Comparison of ENCODE assay signal across 16 cellular contexts in the genomic region with DNA sequence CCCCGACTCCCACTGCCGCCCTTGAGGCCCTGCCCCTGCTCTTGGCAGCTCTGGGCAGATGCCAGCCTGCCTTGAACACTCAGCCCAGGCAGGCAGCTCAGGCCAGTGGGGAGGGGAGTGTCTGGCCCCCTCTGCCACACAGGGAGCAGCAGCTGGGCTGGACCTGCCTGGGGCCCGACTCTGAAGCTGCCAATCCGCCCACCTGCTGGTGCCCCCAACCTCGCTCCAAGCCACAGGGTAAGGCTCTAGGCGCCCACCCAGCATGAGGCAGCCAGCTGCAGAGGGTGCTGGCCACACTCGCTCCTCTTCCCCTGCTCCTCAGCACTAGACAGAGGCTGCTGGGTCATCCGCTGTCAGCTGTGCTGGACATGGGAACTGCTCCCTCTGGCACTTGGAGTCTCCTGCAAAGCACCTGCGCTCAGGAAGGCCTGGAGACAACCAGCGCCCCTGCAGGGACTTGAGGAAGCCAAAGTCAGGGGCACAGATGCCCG. TPM values are rescaled to one million over a fixed set of nuclear protein-coding genes. Genes with fewer than 3 reads are reported as not detected.
A peak's percentile ranks its signal among the peaks of the same experiment; 100 is the strongest.
DNase-seq lines count a peak whose midpoint lies in the region; ATAC-seq, FAIRE-seq and TF ChIP-seq lines count a peak whose summit lies in the region.
"Had no signal": no experiment of that assay in that cellular context is flagged by ENCODE, and none has a peak within 500 bp of the region (broad histone marks: within the 10 kb centered on the region; RNA-seq: fewer than 3 reads in every experiment).

No MANE protein-coding gene starts in this region.

- CTCF ChIA-PET in HEK293 (lab: Yijun Ruan, JAX) (no interaction called here), K562 (lab: Yijun Ruan, JAX; ENCODE audit: low intra/inter-chr PET ratio) (no interaction called here)

- H4K20me1 ChIP-seq in BLaER1 treated with 17β-estradiol and CSF1 and Interleukin-3, amounts not matched to agents 10 nM and 100 nM: peaks cover 0 to 86% (median 58%) of the 10 kb centered on the region in 11 experiments; a peak in 19 of 22 replicates
- H4K20me1 ChIP-seq in K562 (replicated peaks; ENCODE audit: control insufficient read depth, insufficient read depth, low read length) (peaks cover 12% of the 10 kb centered on the region; the same call in 1 of the 2 replicates), neural progenitor cell (ENCODE audit: low read depth) (peaks cover 7% of the 10 kb centered on the region)

- no peak overlapping the region for H3K27ac ChIP-seq in BLaER1 treated with 17β-estradiol and CSF1 and Interleukin-3, amounts not matched to agents 10 nM and 100 nM
- no peak overlapping the region for H3K27ac ChIP-seq in HEK293 (ENCODE audit: extremely low read depth, low read depth, low read length)
- no peak overlapping the region for H3K27ac ChIP-seq in K562 (ENCODE audit: extremely low read depth, low read depth, low read length)
- H3K27ac ChIP-seq in neural progenitor cell: no peak overlapping the region
- H3K27ac ChIP-seq: parathyroid adenoma had no signal

- H3K79me2 ChIP-seq in K562 (ENCODE audit: control insufficient read depth, insufficient read depth, low read length) (no peaks in the 10 kb centered on the region), neural progenitor cell (ENCODE audit: low read depth) (no peaks in the 10 kb centered on the region)
- H3K79me2 ChIP-seq: parathyroid adenoma had no signal

- H3K27ac Mint-ChIP-seq in neural progenitor cell: peak overlapping the region; percentile 29
- H3K27ac Mint-ChIP-seq: mesothelial cell of epicardium, type B pancreatic cell had no signal

- H3F3A ChIP-seq in neural progenitor cell (ENCODE audit: low read depth): no peaks in the 10 kb centered on the region

- in situ Hi-C loops in K562 (cut with MboI): no loop called here

- no peaks in the 10 kb centered on the region for H3K36me3 Mint-ChIP-seq in neural progenitor cell
- H3K36me3 Mint-ChIP-seq: mesothelial cell of epicardium, type B pancreatic cell had no signal

- no peak for TF ChIP-seq POLR2A in K562 (conservative IDR thresholded peaks at IDR 0.05)

- no peaks in the 10 kb centered on the region for H3K9me3 Mint-ChIP-seq in neural progenitor cell
- H3K9me3 Mint-ChIP-seq: CD4-positive, alpha-beta memory T cell; mesothelial cell of epicardium; type B pancreatic cell had no signal

- H3K4me3 Mint-ChIP-seq in neural progenitor cell: no peak overlapping the region
- H3K4me3 Mint-ChIP-seq: CD4-positive, alpha-beta memory T cell; mesothelial cell of epicardium; type B pancreatic cell had no signal

- TF ChIP-seq CTCF in HEK293 (tag by site-specific recombination; IDR thresholded peaks at IDR 0.05) (no peak), K562 (IDR thresholded peaks at IDR 0.05 in 2 of 3, conservative IDR thresholded peaks at IDR 0.05 in 1 of 3; ENCODE audit: insufficient read depth in 2 of 3, low read depth in 1 of 3, low read length in 3 of 3) (no peak), neural progenitor cell (IDR thresholded peaks at IDR 0.05) (no peak)

- peaks cover 26 to 95% (median 82%) of the 10 kb centered on the region in 10 experiments for H3K4me1 ChIP-seq in BLaER1 treated with 17β-estradiol and CSF1 and Interleukin-3, amounts not matched to agents 10 nM and 100 nM
- H3K4me1 ChIP-seq in HEK293 (ENCODE audit: control insufficient read depth, insufficient read depth, low read length) (no peaks in the 10 kb centered on the region), K562 (replicated peaks in 1 of 2; ENCODE audit: control insufficient read depth in 2 of 2, insufficient read depth in 2 of 2, low read length in 2 of 2) (peaks cover 0 to 65% of the 10 kb centered on the region in 2 experiments; a peak in 2 of 5 replicates), neural progenitor cell (peaks cover 13% of the 10 kb centered on the region)

- intact Hi-C loops in K562 (cut with micrococcal nuclease): no loop called here

- H3K27me3 Mint-ChIP-seq in neural progenitor cell (ENCODE audit: insufficient read depth, low read depth): peaks cover 3% of the 10 kb centered on the region
- H3K27me3 Mint-ChIP-seq: type B pancreatic cell had no signal

- POLR2A ChIA-PET in HEK293 (lab: Yijun Ruan, JAX): no interaction called here
- POLR2A ChIA-PET in K562 (lab: Yijun Ruan, JAX): interaction anchor here (1.0 kb wide), 1 partner anchor 42 kb away, joined by 3 read pairs; no protein-coding TSS in a partner anchor

- H3K9me1 ChIP-seq in K562 (ENCODE audit: control insufficient read depth, insufficient read depth, low read length): no peaks in the 10 kb centered on the region

- WGBS in K562 (ENCODE audit: insufficient coverage, low coverage, missing lambda C conversion rate): 17% methylated on average over 9 of the region's 11 CpGs

- no peak for DNase-seq in K562 (ENCODE audit: extremely low read depth in 1 of 4, low spot score in 3 of 4)
- no peak for DNase-seq in neural progenitor cell (ENCODE audit: low spot score)
- DNase-seq: activated CD8-positive, alpha-beta memory T cell treated with anti-CD3 and anti-CD28 coated beads for 24 hours; activated gamma-delta T cell treated with Interleukin-2 at 50 U/mL for 16 hours; NCI-H774; stimulated activated CD4-positive, alpha-beta T cell treated with anti-CD3 and anti-CD28 coated beads, Interleukin-15, amount 100 ng/mL, for 24 hours had no signal

- peak overlapping the region in 9 of 11 experiments; percentile 31 to 82 (median 65); a peak in 15 of 22 replicates for H3K4me2 ChIP-seq in BLaER1 treated with 17β-estradiol and CSF1 and Interleukin-3, amounts not matched to agents 10 nM and 100 nM
- H3K4me2 ChIP-seq in K562 (ENCODE audit: insufficient read depth, low read length) (no peak overlapping the region), neural progenitor cell (no peak overlapping the region)

- peaks cover 8% of the 10 kb centered on the region for H3K4me1 Mint-ChIP-seq in neural progenitor cell
- H3K4me1 Mint-ChIP-seq: mesothelial cell of epicardium had no signal

- H3K36me3 ChIP-seq in BLaER1 treated with 17β-estradiol and CSF1 and Interleukin-3, amounts not matched to agents 10 nM and 100 nM: peaks cover 12 to 19% (median 13%) of the 10 kb centered on the region in 11 experiments; a peak in 18 of 22 replicates
- H3K36me3 ChIP-seq in HEK293 (ENCODE audit: control insufficient read depth in 2 of 2, insufficient read depth in 1 of 2, low read length in 2 of 2) (peaks cover 0 to 7% of the 10 kb centered on the region in 2 experiments; a peak in 1 of 3 replicates), K562 (ENCODE audit: control insufficient read depth, insufficient read depth, low read length) (no peaks in the 10 kb centered on the region; the same call in 2 of the 3 replicates), neural progenitor cell (no peaks in the 10 kb centered on the region)
- H3K36me3 ChIP-seq: breast epithelium had no signal

- H3K4me3 ChIP-seq in BLaER1 treated with 17β-estradiol and CSF1 and Interleukin-3, amounts not matched to agents 10 nM and 100 nM: no peak overlapping the region
- H3K4me3 ChIP-seq in HEK293 (ENCODE audit: low read depth, low read length) (no peak overlapping the region), K562 (no peak overlapping the region), neural progenitor cell (no peak overlapping the region)
- H3K4me3 ChIP-seq: breast epithelium had no signal

- peak overlapping the region in 1 of 11 experiments; percentile 24; a peak in 1 of 22 replicates for H3K9ac ChIP-seq in BLaER1 treated with 17β-estradiol and CSF1 and Interleukin-3, amounts not matched to agents 10 nM and 100 nM
- H3K9ac ChIP-seq in K562 (ENCODE audit: insufficient read depth in 1 of 2, low read depth in 2 of 2, low read length in 2 of 2) (0 out of 4 replicates have a peak overlapping the region, but pooled peaks of 1 of the 2 experiments have one; percentile 9), neural progenitor cell (no peak overlapping the region)
- H3K9ac ChIP-seq: parathyroid adenoma had no signal

- no TSS peak for BruUV-seq in K562 (replicated peaks; lab: Mats Ljungman, UMichigan)

- FAIRE-seq in K562 (lab: Jason Lieb, UNC): no peak

- no peak for ATAC-seq in K562
- ATAC-seq in HG02885 (IDR thresholded peaks at IDR 0.05; ENCODE audit: poor library complexity, unreplicated experiment): no peak
- ATAC-seq in GM21526 (IDR thresholded peaks at IDR 0.05; ENCODE audit: low FRiP score, unreplicated experiment): no peak
- ATAC-seq in HG02678 (IDR thresholded peaks at IDR 0.05; ENCODE audit: unreplicated experiment): no peak

- H3K9me3 ChIP-seq in BLaER1 treated with 17β-estradiol and CSF1 and Interleukin-3, amounts not matched to agents 10 nM and 100 nM (replicated peaks in 1 of 11): no peaks in the 10 kb centered on the region
- no peaks in the 10 kb centered on the region for H3K9me3 ChIP-seq in HEK293 (ENCODE audit: control insufficient read depth, insufficient read depth, low read depth, low read length)
- H3K9me3 ChIP-seq in K562 (replicated peaks; ENCODE audit: control insufficient read depth, insufficient read depth, low read depth, low read length): no peaks in the 10 kb centered on the region
- H3K9me3 ChIP-seq in neural progenitor cell (ENCODE audit: low read depth): no peaks in the 10 kb centered on the region
- H3K9me3 ChIP-seq: breast epithelium had no signal

- H3K27me3 ChIP-seq in BLaER1 treated with 17β-estradiol and CSF1 and Interleukin-3, amounts not matched to agents 10 nM and 100 nM: peaks cover 0 to 21% (median 0%) of the 10 kb centered on the region in 11 experiments; a peak in 4 of 22 replicates
- H3K27me3 ChIP-seq in K562 (ENCODE audit: control insufficient read depth in 2 of 2, insufficient read depth in 2 of 2, low read length in 2 of 2) (peaks cover 0 to 5% of the 10 kb centered on the region in 2 experiments; a peak in 1 of 5 replicates), neural progenitor cell (no peaks in the 10 kb centered on the region)

- TF ChIP-seq EP300 in K562 (IDR thresholded peaks at IDR 0.05; ENCODE audit: low read length): no peak

- no peak overlapping the region for H2AFZ ChIP-seq in K562 (ENCODE audit: low read depth, low read length)
- H2AFZ ChIP-seq in neural progenitor cell (replicated peaks): no peak overlapping the region
- H2AFZ ChIP-seq: parathyroid adenoma had no signal

- TF ChIP-seq RAD21 in K562 (CRISPR knock-in tag; conservative IDR thresholded peaks at IDR 0.05 in 1 of 2, IDR thresholded peaks at IDR 0.05 in 1 of 2): no peak

RNA-seq across cellular contexts. Expression of a gene that starts 24.7 kb away (rescaled TPM):
- total RNA-seq in K562 (2011; cell fraction: chromatin; rRNA removed; ENCODE audit: low replicate concordance): 7.5 and 26.6 TPM in 2 replicates
- total RNA-seq in K562 (2011; cell fraction: nucleolus; rRNA removed): 23.2 and 26.8 TPM in 2 replicates
- total RNA-seq in K562 (2011; cell fraction: nucleoplasm; rRNA removed): 10.1 and 13.7 TPM in 2 replicates
- 12.3 and 13.2 TPM in 2 replicates for total RNA-seq in K562 (2014; rRNA removed)
- 1.7 and 2.1 TPM in 2 replicates for total RNA-seq in K562 (2014; rRNA removed; fragmentation: Illumina TruSeq; extraction: Trizol)
- total RNA-seq in K562 (2015; rRNA removed; fragmentation: Illumina TruSeq; extraction: Trizol): 11.7 and 11.9 TPM in 2 replicates
- total RNA-seq in K562 (2021): 15.7 and 16.3 TPM in 2 replicates
- polyA plus RNA-seq in K562 (2011; rRNA removed): 8.3 and 10.6 TPM in 2 replicates
- polyA plus RNA-seq in K562 (2011; cell fraction: cytosol; rRNA removed): 10.6 and 23.4 TPM in 2 replicates
- polyA plus RNA-seq in K562 (2011; cell fraction: nucleus; rRNA removed): 16.5 and 26.6 TPM in 2 replicates
- 20.4 and 28.6 TPM in 2 replicates for polyA plus RNA-seq in K562 (2012)
- polyA plus RNA-seq in K562 (2014; fragmentation: Illumina TruSeq; extraction: Trizol): 3.1 and 6.4 TPM in 2 replicates
- polyA plus RNA-seq in K562 (2014; fragmentation: Nextera tagmentation; extraction: Ambion mirVana): under 1 TPM; 0.14 to 0.85 TPM
- polyA plus RNA-seq in K562 (2014; rRNA removed): 8.2 and 14.5 TPM in 2 replicates
- polyA minus RNA-seq in K562 (2011; rRNA and poly(A)+ RNA removed): 1.1 and 2.3 TPM in 2 replicates
- polyA minus RNA-seq in K562 (2011; cell fraction: cytosol; rRNA and poly(A)+ RNA removed): 3.7 and 9.5 TPM in 2 replicates
- 2.7 and 3.6 TPM in 2 replicates for polyA minus RNA-seq in K562 (2011; cell fraction: nucleus; rRNA and poly(A)+ RNA removed)
- total RNA-seq in neural progenitor cell (ENCODE audit: low replicate concordance): 5.5 and 27.0 TPM in 2 replicates

RNA-seq across cellular contexts. Expression of a gene that starts 37.2 kb away (rescaled TPM):
- 61.3 and 185 TPM in 2 replicates for total RNA-seq in K562 (2011; cell fraction: chromatin; rRNA removed; ENCODE audit: low replicate concordance)
- total RNA-seq in K562 (2011; cell fraction: nucleolus; rRNA removed): 142 and 150 TPM in 2 replicates
- 67.6 and 76.6 TPM in 2 replicates for total RNA-seq in K562 (2011; cell fraction: nucleoplasm; rRNA removed)
- 20.1 and 22.8 TPM in 2 replicates for total RNA-seq in K562 (2014; rRNA removed)
- 2.4 and 3.3 TPM in 2 replicates for total RNA-seq in K562 (2014; rRNA removed; fragmentation: Illumina TruSeq; extraction: Trizol)
- total RNA-seq in K562 (2015; rRNA removed; fragmentation: Illumina TruSeq; extraction: Trizol): 10.5 and 10.7 TPM in 2 replicates
- total RNA-seq in K562 (2021): 43.4 and 48.4 TPM in 2 replicates
- polyA plus RNA-seq in K562 (2011; rRNA removed): 8.6 and 12.1 TPM in 2 replicates
- 10.2 and 16.7 TPM in 2 replicates for polyA plus RNA-seq in K562 (2011; cell fraction: cytosol; rRNA removed)
- polyA plus RNA-seq in K562 (2011; cell fraction: nucleus; rRNA removed): 134 and 193 TPM in 2 replicates
- polyA plus RNA-seq in K562 (2012): 20.4 and 32.1 TPM in 2 replicates
- 6.6 and 16.7 TPM in 2 replicates for polyA plus RNA-seq in K562 (2014; fragmentation: Illumina TruSeq; extraction: Trizol)
- polyA plus RNA-seq in K562 (2014; fragmentation: Nextera tagmentation; extraction: Ambion mirVana): under 1 TPM; 0.25 to 0.50 TPM
- polyA plus RNA-seq in K562 (2014; rRNA removed): 24.5 and 38.0 TPM in 2 replicates
- 8.1 and 12.6 TPM in 2 replicates for polyA minus RNA-seq in K562 (2011; rRNA and poly(A)+ RNA removed)
- polyA minus RNA-seq in K562 (2011; cell fraction: cytosol; rRNA and poly(A)+ RNA removed): 17.8 and 19.8 TPM in 2 replicates
- polyA minus RNA-seq in K562 (2011; cell fraction: nucleus; rRNA and poly(A)+ RNA removed): 39.4 and 47.9 TPM in 2 replicates
- total RNA-seq in neural progenitor cell (ENCODE audit: low replicate concordance): 2.1 and 4.3 TPM in 2 replicates
- polyA plus RNA-seq: CD4-positive, alpha-beta memory T cell had no signal

RNA-seq across cellular contexts. Expression of a gene that starts 42.6 kb away (rescaled TPM):
- total RNA-seq in K562 (2011; cell fraction: chromatin; rRNA removed; ENCODE audit: low replicate concordance): not detected in 2 replicates
- total RNA-seq in K562 (2011; cell fraction: nucleolus; rRNA removed): not detected in 2 replicates
- not detected in 2 replicates for total RNA-seq in K562 (2011; cell fraction: nucleoplasm; rRNA removed)
- total RNA-seq in K562 (2014; rRNA removed) (not detected in 2 replicates), K562 (2014; rRNA removed; fragmentation: Illumina TruSeq; extraction: Trizol) (not detected in 2 replicates), K562 (2015; rRNA removed; fragmentation: Illumina TruSeq; extraction: Trizol) (not detected in 2 replicates), K562 (2021) (0.16 TPM in 1 of 2 replicates, not detected in the other), neural progenitor cell (ENCODE audit: low replicate concordance) (9.0 and 15.0 TPM in 2 replicates)
- polyA plus RNA-seq in K562 (2011; rRNA removed) (not detected in 2 replicates), K562 (2014; fragmentation: Illumina TruSeq; extraction: Trizol) (not detected in 2 replicates), K562 (2014; fragmentation: Nextera tagmentation; extraction: Ambion mirVana) (not detected), K562 (2014; rRNA removed) (not detected in 2 replicates)
- polyA plus RNA-seq in K562 (2011; cell fraction: cytosol; rRNA removed): not detected in 2 replicates
- not detected in 2 replicates for polyA plus RNA-seq in K562 (2011; cell fraction: nucleus; rRNA removed)
- polyA plus RNA-seq in K562 (2012): 0.08 TPM in 1 of 2 replicates, not detected in the other
- not detected in 2 replicates for polyA minus RNA-seq in K562 (2011; rRNA and poly(A)+ RNA removed)
- 0.38 TPM in 1 of 2 replicates, not detected in the other for polyA minus RNA-seq in K562 (2011; cell fraction: cytosol; rRNA and poly(A)+ RNA removed)
- not detected in 2 replicates for polyA minus RNA-seq in K562 (2011; cell fraction: nucleus; rRNA and poly(A)+ RNA removed)

Comparison
In these comparisons a context has a peak if more than half of its experiments do, and no peak if none do; other contexts are left out.
1. H3K4me2 ChIP-seq: peak in BLaER1 treated with 17β-estradiol and CSF1 and Interleukin-3, amounts not matched to agents 10 nM and 100 nM (9 of 11); none in K562 (single experiment) and neural progenitor cell (single experiment).